1 cellular context compared by ENCODE assay signal in genomic region chr7:116052006-116052405, GRCh38.
TF ChIP-seq lines count a peak whose summit lies in the region.

No MANE protein-coding gene starts in this region.

TF ChIP-seq in IMR-90, 13 proteins besides CTCF, POLR2A, EP300 and RAD21 (continued from another document):
- TF ChIP-seq, protein P1, sequence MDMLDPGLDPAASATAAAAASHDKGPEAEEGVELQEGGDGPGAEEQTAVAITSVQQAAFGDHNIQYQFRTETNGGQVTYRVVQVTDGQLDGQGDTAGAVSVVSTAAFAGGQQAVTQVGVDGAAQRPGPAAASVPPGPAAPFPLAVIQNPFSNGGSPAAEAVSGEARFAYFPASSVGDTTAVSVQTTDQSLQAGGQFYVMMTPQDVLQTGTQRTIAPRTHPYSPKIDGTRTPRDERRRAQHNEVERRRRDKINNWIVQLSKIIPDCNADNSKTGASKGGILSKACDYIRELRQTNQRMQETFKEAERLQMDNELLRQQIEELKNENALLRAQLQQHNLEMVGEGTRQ (IDR thresholded peaks at IDR 0.05; ENCODE audit: low read depth, low read length), result no peak
- TF ChIP-seq BHLHE40 (IDR thresholded peaks at IDR 0.05; ENCODE audit: low read depth, low read length) (no peak), MAFK (IDR thresholded peaks at IDR 0.05; ENCODE audit: low read depth, low read length) (no peak), RCOR1 (IDR thresholded peaks at IDR 0.05; ENCODE audit: insufficient replicate concordance, low read length) (no peak), MAZ (IDR thresholded peaks at IDR 0.05; ENCODE audit: borderline replicate concordance, low read depth, low read length) (no peak), RFX5 (IDR thresholded peaks at IDR 0.05; ENCODE audit: low read depth, low read length) (no peak)
